In genomic region chr1:8197493-8198282, GRCh38 we compare ENCODE assay signal across 8 cellular contexts.
A peak's percentile ranks its signal among the peaks of the same experiment; 100 is the strongest.
DNase-seq lines count a peak whose midpoint lies in the region; ATAC-seq and TF ChIP-seq lines count a peak whose summit lies in the region.

No MANE protein-coding gene starts in this region.

- no peak overlapping the region for H3K4me3 Mint-ChIP-seq in activated CD4-positive, alpha-beta memory T cell treated with anti-CD3 and anti-CD28 coated beads for 36 hours
- no peak overlapping the region for H3K4me3 Mint-ChIP-seq in activated CD4-positive, alpha-beta memory T cell treated with anti-CD3 and anti-CD28 coated beads, Interleukin-2, amount 10 ng/mL, durations not matched to agents 7 days and 5 days
- no peak overlapping the region for H3K4me3 Mint-ChIP-seq in natural killer cell
- no peak overlapping the region for H3K4me3 Mint-ChIP-seq in stimulated activated naive B cell treated with anti-CD40 and anti-IgM and Interleukin-4, amounts not matched to agents 10 μg/mL and 1 μg/mL and 100 μg/mL, for 72 hours

- TF ChIP-seq CTCF in upper lobe of right lung (IDR thresholded peaks at IDR 0.05) (no peak), natural killer cell (IDR thresholded peaks at IDR 0.05) (no peak)

- H3K9ac ChIP-seq in adipocyte (ENCODE audit: low read length) = peak overlapping the region; percentile 14

- no peak overlapping the region for H3K27ac Mint-ChIP-seq in activated CD4-positive, alpha-beta memory T cell treated with anti-CD3 and anti-CD28 coated beads for 36 hours
- H3K27ac Mint-ChIP-seq in activated CD4-positive, alpha-beta memory T cell treated with anti-CD3 and anti-CD28 coated beads, Interleukin-2, amount 10 ng/mL, durations not matched to agents 7 days and 5 days = no peak overlapping the region
- no peak overlapping the region for H3K27ac Mint-ChIP-seq in natural killer cell
- H3K27ac Mint-ChIP-seq in stimulated activated naive B cell treated with anti-CD40 and anti-IgM and Interleukin-4, amounts not matched to agents 10 μg/mL and 1 μg/mL and 100 μg/mL, for 72 hours = no peak overlapping the region

- H3K4me1 ChIP-seq in adipocyte (ENCODE audit: control insufficient read depth, insufficient read depth, low read length) = peaks cover 26% of the 10 kb centered on the region
- peaks cover 25% of the 10 kb centered on the region for H3K4me1 ChIP-seq in upper lobe of right lung

- intact Hi-C loops in activated CD4-positive, alpha-beta memory T cell treated with anti-CD3 and anti-CD28 coated beads for 36 hours (cut with micrococcal nuclease) = no loop called here
- intact Hi-C loops in upper lobe of right lung (cut with DNase I) (no loop called here), natural killer cell (cut with micrococcal nuclease) (no loop called here)

- H3K4me1 Mint-ChIP-seq in activated CD4-positive, alpha-beta memory T cell treated with anti-CD3 and anti-CD28 coated beads for 36 hours (ENCODE audit: low read depth) = peaks cover 12% of the 10 kb centered on the region
- peaks cover 18% of the 10 kb centered on the region for H3K4me1 Mint-ChIP-seq in activated CD4-positive, alpha-beta memory T cell treated with anti-CD3 and anti-CD28 coated beads, Interleukin-2, amount 10 ng/mL, durations not matched to agents 7 days and 5 days
- H3K4me1 Mint-ChIP-seq in natural killer cell = peaks cover 0 to 17% of the 10 kb centered on the region in 2 donors
- H3K4me1 Mint-ChIP-seq in stimulated activated naive B cell treated with anti-CD40 and anti-IgM and Interleukin-4, amounts not matched to agents 10 μg/mL and 1 μg/mL and 100 μg/mL, for 72 hours = no peaks in the 10 kb centered on the region

- POLR2A ChIA-PET in activated CD4-positive, alpha-beta memory T cell treated with anti-CD3 and anti-CD28 coated beads for 36 hours (lab: Charles Lee) = no interaction called here
- POLR2A ChIA-PET in activated CD4-positive, alpha-beta memory T cell treated with anti-CD3 and anti-CD28 coated beads, Interleukin-2, amount 10 ng/mL, durations not matched to agents 7 days and 5 days (lab: Charles Lee) = no interaction called here

- CTCF ChIA-PET in activated CD4-positive, alpha-beta memory T cell treated with anti-CD3 and anti-CD28 coated beads for 36 hours (lab: Charles Lee) = no interaction called here
- CTCF ChIA-PET in activated CD4-positive, alpha-beta memory T cell treated with anti-CD3 and anti-CD28 coated beads, Interleukin-2, amount 10 ng/mL, durations not matched to agents 7 days and 5 days (lab: Charles Lee) = no interaction called here

- DNase-seq in activated CD4-positive, alpha-beta memory T cell treated with anti-CD3 and anti-CD28 coated beads for 36 hours = peak; percentile 45
- no peak for DNase-seq in activated CD4-positive, alpha-beta memory T cell treated with anti-CD3 and anti-CD28 coated beads, Interleukin-2, amount 10 ng/mL, durations not matched to agents 7 days and 5 days
- DNase-seq in adipocyte (ENCODE audit: low read depth) = peak; percentile 92
- DNase-seq in islet precursor cell = peak; percentile 93
- peak; percentile 90 for DNase-seq in upper lobe of right lung
- DNase-seq in DMS114 treated with DMSO at 0.1 percent for 48 hours (lab: John Stamatoyannopoulos, UW; ENCODE audit: unreplicated experiment) = no peak
- DNase-seq in natural killer cell = no peak
- DNase-seq in stimulated activated naive B cell treated with anti-CD40 and anti-IgM and Interleukin-4, amounts not matched to agents 10 μg/mL and 1 μg/mL and 100 μg/mL, for 72 hours = no peak

- H3K9me3 Mint-ChIP-seq in activated CD4-positive, alpha-beta memory T cell treated with anti-CD3 and anti-CD28 coated beads for 36 hours = no peaks in the 10 kb centered on the region
- no peaks in the 10 kb centered on the region for H3K9me3 Mint-ChIP-seq in activated CD4-positive, alpha-beta memory T cell treated with anti-CD3 and anti-CD28 coated beads, Interleukin-2, amount 10 ng/mL, durations not matched to agents 7 days and 5 days
- H3K9me3 Mint-ChIP-seq in natural killer cell = no peaks in the 10 kb centered on the region
- H3K9me3 Mint-ChIP-seq in stimulated activated naive B cell treated with anti-CD40 and anti-IgM and Interleukin-4, amounts not matched to agents 10 μg/mL and 1 μg/mL and 100 μg/mL, for 72 hours = no peaks in the 10 kb centered on the region

- H3K27me3 Mint-ChIP-seq in activated CD4-positive, alpha-beta memory T cell treated with anti-CD3 and anti-CD28 coated beads for 36 hours = no peaks in the 10 kb centered on the region
- peaks cover 6% of the 10 kb centered on the region for H3K27me3 Mint-ChIP-seq in activated CD4-positive, alpha-beta memory T cell treated with anti-CD3 and anti-CD28 coated beads, Interleukin-2, amount 10 ng/mL, durations not matched to agents 7 days and 5 days
- H3K27me3 Mint-ChIP-seq in natural killer cell (ENCODE audit: low read depth in 2 of 2) = peaks cover 0 to 6% of the 10 kb centered on the region in 2 donors
- H3K27me3 Mint-ChIP-seq in stimulated activated naive B cell treated with anti-CD40 and anti-IgM and Interleukin-4, amounts not matched to agents 10 μg/mL and 1 μg/mL and 100 μg/mL, for 72 hours = peaks cover 9% of the 10 kb centered on the region in 2 donors

- H3K36me3 ChIP-seq in adipocyte (ENCODE audit: control insufficient read depth, insufficient read depth, low read length, severe bottlenecking) (no peaks in the 10 kb centered on the region), upper lobe of right lung (no peaks in the 10 kb centered on the region)

- H3K9me3 ChIP-seq in adipocyte (ENCODE audit: control insufficient read depth, low read length) (no peaks in the 10 kb centered on the region), upper lobe of right lung (no peaks in the 10 kb centered on the region)

- H3K27ac ChIP-seq in upper lobe of right lung = peak overlapping the region; percentile 17

- H3K27me3 ChIP-seq in adipocyte (replicated peaks; ENCODE audit: control insufficient read depth, insufficient read depth, low read length) = no peaks in the 10 kb centered on the region
- H3K27me3 ChIP-seq in upper lobe of right lung = no peaks in the 10 kb centered on the region

- H3K36me3 Mint-ChIP-seq in activated CD4-positive, alpha-beta memory T cell treated with anti-CD3 and anti-CD28 coated beads for 36 hours = no peaks in the 10 kb centered on the region
- H3K36me3 Mint-ChIP-seq in activated CD4-positive, alpha-beta memory T cell treated with anti-CD3 and anti-CD28 coated beads, Interleukin-2, amount 10 ng/mL, durations not matched to agents 7 days and 5 days (ENCODE audit: low read depth) = no peaks in the 10 kb centered on the region
- H3K36me3 Mint-ChIP-seq in natural killer cell = no peaks in the 10 kb centered on the region
- no peaks in the 10 kb centered on the region for H3K36me3 Mint-ChIP-seq in stimulated activated naive B cell treated with anti-CD40 and anti-IgM and Interleukin-4, amounts not matched to agents 10 μg/mL and 1 μg/mL and 100 μg/mL, for 72 hours

- no peak overlapping the region for H3K4me3 ChIP-seq in adipocyte (ENCODE audit: low read length)
- no peak overlapping the region for H3K4me3 ChIP-seq in upper lobe of right lung

- ATAC-seq in upper lobe of right lung = peak; percentile 74
- ATAC-seq in natural killer cell = no peak
- no peak for ATAC-seq in stimulated activated naive B cell treated with anti-CD40 and anti-IgM and Interleukin-4, amounts not matched to agents 10 μg/mL and 1 μg/mL and 100 μg/mL, for 72 hours (replicated peaks)

Comparison
In these comparisons a context has a peak if more than half of its experiments do, and no peak if none do; other contexts are left out.
1. DNase-seq: peak in activated CD4-positive, alpha-beta memory T cell treated with anti-CD3 and anti-CD28 coated beads for 36 hours (single experiment), adipocyte (single experiment), islet precursor cell (single experiment) and upper lobe of right lung (single experiment); none in activated CD4-positive, alpha-beta memory T cell treated with anti-CD3 and anti-CD28 coated beads, Interleukin-2, amount 10 ng/mL, durations not matched to agents 7 days and 5 days (single experiment), DMS114 treated with DMSO at 0.1 percent for 48 hours (single experiment), natural killer cell (single experiment) and stimulated activated naive B cell treated with anti-CD40 and anti-IgM and Interleukin-4, amounts not matched to agents 10 μg/mL and 1 μg/mL and 100 μg/mL, for 72 hours (single experiment).